In genomic region chr17:64187093-64187895, GRCh38 we compare ENCODE assay signal across 25 cellular contexts. TPM values are rescaled to one million over a fixed set of nuclear protein-coding genes. Genes with fewer than 3 reads are reported as not detected.
A peak's percentile ranks its signal among the peaks of the same experiment; 100 is the strongest.
DNase-seq lines count a peak whose midpoint lies in the region; ATAC-seq and TF ChIP-seq lines count a peak whose summit lies in the region.
"Had no signal": no experiment of that assay in that cellular context is flagged by ENCODE, and none has a peak within 500 bp of the region (broad histone marks: within the 10 kb centered on the region; RNA-seq: fewer than 3 reads in every experiment).

No MANE protein-coding gene starts in this region.

- H3K9me3 Mint-ChIP-seq in endodermal cell, result peaks cover 10% of the 10 kb centered on the region
- no peaks in the 10 kb centered on the region for H3K9me3 Mint-ChIP-seq in progenitor cell of endocrine pancreas (ENCODE audit: low read depth)
- H3K9me3 Mint-ChIP-seq: activated naive CD4-positive, alpha-beta T cell treated with anti-CD3 and anti-CD28 coated beads for 36 hours; activated T-helper 1 cell treated with anti-CD3 and anti-CD28 coated beads, Interleukin-12 subunit alpha, Interleukin-12 subunit beta, Interleukin-2, Interleukin-4 antibody, amounts not matched to agents 30 ng/mL and 10 ng/mL and 1 ng/mL, durations not matched to agents 14 hours and 24 hours and 36 hours; IgD-negative memory B cell; naive B cell; WTC11 had no signal

- H3K4me1 ChIP-seq in endodermal cell (ENCODE audit: control insufficient read depth, insufficient read depth, low read length), result no peaks in the 10 kb centered on the region
- H3K4me1 ChIP-seq: colonic mucosa, transverse colon had no signal

- H3K9ac ChIP-seq in endodermal cell (ENCODE audit: extremely low read depth, low read length, poor library complexity, severe bottlenecking), result no peak overlapping the region
- H3K9ac ChIP-seq: GM23248 had no signal

- H3K27ac ChIP-seq in endodermal cell (ENCODE audit: low read depth, low read length), result no peak overlapping the region
- H3K27ac ChIP-seq: C4-2B, colonic mucosa, GM23248, left ventricle myocardium inferior, transverse colon had no signal

- ATAC-seq in GM19023 (IDR thresholded peaks at IDR 0.05; ENCODE audit: unreplicated experiment), result no peak
- ATAC-seq: activated CD8-positive, alpha-beta memory T cell treated with anti-CD3 and anti-CD28 coated beads, Interleukin-2, amount 10 ng/mL, durations not matched to agents 7 days and 5 days; PC-3; WTC11 had no signal

- WGBS in endodermal cell (ENCODE audit: insufficient coverage in 1 of 2, insufficient read length in 1 of 2), 2 experiments, result 94% methylated on average over 6 to 11 of the region's 11 CpGs

- in situ Hi-C loops in KBM-7 (cut with MboI; ENCODE audit: low pct_unique_long_range_greater_than_20kb, low sequenced_read_pairs), result no loop called here

- no peaks in the 10 kb centered on the region for H3K9me3 ChIP-seq in endodermal cell (ENCODE audit: control insufficient read depth, low read length)
- H3K9me3 ChIP-seq: colonic mucosa, left ventricle myocardium inferior, transverse colon had no signal

- TF ChIP-seq CTCF in endodermal cell (conservative IDR thresholded peaks at IDR 0.05), result no peak
- no peak for TF ChIP-seq CTCF in progenitor cell of endocrine pancreas (IDR thresholded peaks at IDR 0.05; ENCODE audit: unreplicated experiment)

- peak overlapping the region; percentile 37 for H3K27ac Mint-ChIP-seq in endodermal cell
- H3K27ac Mint-ChIP-seq in progenitor cell of endocrine pancreas, result peak overlapping the region; percentile 37
- H3K27ac Mint-ChIP-seq: activated CD8-positive, alpha-beta memory T cell treated with anti-CD3 and anti-CD28 coated beads, Interleukin-2, amount 10 ng/mL, durations not matched to agents 7 days and 5 days; activated naive CD4-positive, alpha-beta T cell treated with anti-CD3 and anti-CD28 coated beads for 36 hours; activated T-helper 1 cell treated with anti-CD3 and anti-CD28 coated beads, Interleukin-12 subunit alpha, Interleukin-12 subunit beta, Interleukin-2, Interleukin-4 antibody, amounts not matched to agents 30 ng/mL and 10 ng/mL and 1 ng/mL, durations not matched to agents 14 hours and 24 hours and 36 hours; IgD-negative memory B cell; WTC11 had no signal

- no peaks in the 10 kb centered on the region for H3K27me3 ChIP-seq in endodermal cell (ENCODE audit: control insufficient read depth, insufficient read depth, low read length, poor library complexity, severe bottlenecking)
- H3K27me3 ChIP-seq: colonic mucosa, transverse colon had no signal

- DNase-seq in ELF-1 (ENCODE audit: low read depth, low spot score) (peak; percentile 14), NCI-H82 treated with DMSO at 0.1 percent for 48 hours (lab: John Stamatoyannopoulos, UW; ENCODE audit: unreplicated experiment) (peak; percentile 91), endodermal cell (no peak), progenitor cell of endocrine pancreas (ENCODE audit: low spot score, unreplicated experiment) (no peak), ureter (ENCODE audit: low spot score) (no peak), KBM-7 (no peak)
- DNase-seq: activated CD8-positive, alpha-beta memory T cell treated with anti-CD3 and anti-CD28 coated beads, Interleukin-2, amount 10 ng/mL, durations not matched to agents 7 days and 5 days; activated naive CD4-positive, alpha-beta T cell treated with anti-CD3 and anti-CD28 coated beads for 36 hours; colonic mucosa; GM23248; left ventricle myocardium inferior; naive B cell; NCI-H1048; NCI-H1694 treated with DMSO at 0.1 percent for 48 hours; NK-92 treated with Interleukin-12 subunit alpha and Interleukin-12 subunit beta, amount 100 ng/mL, for 24 hours; PC-3; SHP77; T1000; transverse colon had no signal

- no peaks in the 10 kb centered on the region for H3K27me3 Mint-ChIP-seq in endodermal cell (ENCODE audit: insufficient read depth)
- H3K27me3 Mint-ChIP-seq in progenitor cell of endocrine pancreas, result no peaks in the 10 kb centered on the region
- H3K27me3 Mint-ChIP-seq: activated CD8-positive, alpha-beta memory T cell treated with anti-CD3 and anti-CD28 coated beads, Interleukin-2, amount 10 ng/mL, durations not matched to agents 7 days and 5 days; IgD-negative memory B cell; naive B cell had no signal

- H3K36me3 ChIP-seq in endodermal cell (ENCODE audit: control insufficient read depth, insufficient read depth, low read length), result no peaks in the 10 kb centered on the region
- H3K36me3 ChIP-seq: colonic mucosa, transverse colon had no signal

- H3K4me3 Mint-ChIP-seq in endodermal cell (no peak overlapping the region), progenitor cell of endocrine pancreas (ENCODE audit: low read depth) (no peak overlapping the region)
- H3K4me3 Mint-ChIP-seq: activated CD8-positive, alpha-beta memory T cell treated with anti-CD3 and anti-CD28 coated beads, Interleukin-2, amount 10 ng/mL, durations not matched to agents 7 days and 5 days; activated naive CD4-positive, alpha-beta T cell treated with anti-CD3 and anti-CD28 coated beads for 36 hours; activated T-helper 1 cell treated with anti-CD3 and anti-CD28 coated beads, Interleukin-12 subunit alpha, Interleukin-12 subunit beta, Interleukin-2, Interleukin-4 antibody, amounts not matched to agents 30 ng/mL and 10 ng/mL and 1 ng/mL, durations not matched to agents 14 hours and 24 hours and 36 hours; IgD-negative memory B cell; naive B cell; WTC11 had no signal

- H3K36me3 Mint-ChIP-seq in endodermal cell (ENCODE audit: low read depth) (peaks cover 32% of the 10 kb centered on the region), progenitor cell of endocrine pancreas (ENCODE audit: insufficient read depth) (peaks cover 32% of the 10 kb centered on the region)
- H3K36me3 Mint-ChIP-seq: WTC11 had no signal

- no peak overlapping the region for H3K4me3 ChIP-seq in endodermal cell (ENCODE audit: low read length)
- H3K4me3 ChIP-seq: colonic mucosa, GM23248, left ventricle myocardium inferior, smooth muscle cell, transverse colon had no signal

- peaks cover 4% of the 10 kb centered on the region for H3K4me1 Mint-ChIP-seq in endodermal cell
- peaks cover 6% of the 10 kb centered on the region for H3K4me1 Mint-ChIP-seq in progenitor cell of endocrine pancreas (ENCODE audit: low read depth)
- H3K4me1 Mint-ChIP-seq: IgD-negative memory B cell, naive B cell, WTC11 had no signal

RNA-seq across cellular contexts. Expression of gene ERN1, which starts 57.4 kb away (rescaled TPM):
- total RNA-seq in endodermal cell, result 10 to 100 TPM in 1 of 2 donors, 1 to 10 TPM in 1; 9.0 to 13.7 TPM
- polyA plus RNA-seq in endodermal cell (2013, experiment 1 of 2), result 3.0 TPM
- 3.6 TPM for polyA plus RNA-seq in endodermal cell (2013, experiment 2 of 2)
- total RNA-seq in progenitor cell of endocrine pancreas, result 39.4 and 43.1 TPM in 2 replicates
- 49.2 TPM for total RNA-seq in ureter

Comparison
In these comparisons a context has a peak if more than half of its experiments do, and no peak if none do; other contexts are left out.
1. DNase-seq: peak in ELF-1 (single experiment) and NCI-H82 treated with DMSO at 0.1 percent for 48 hours (single experiment); none in endodermal cell (single experiment), progenitor cell of endocrine pancreas (single experiment), ureter (single experiment) and KBM-7 (single experiment).